In genomic region chr3:33061782-33062181, GRCh38 we compare ENCODE assay signal across 12 cellular contexts. TPM values are rescaled to one million over a fixed set of nuclear protein-coding genes. Genes with fewer than 3 reads are reported as not detected.
DNase-seq lines count a peak whose midpoint lies in the region; ATAC-seq and TF ChIP-seq lines count a peak whose summit lies in the region.
"Had no signal": no experiment of that assay in that cellular context is flagged by ENCODE, and none has a peak within 500 bp of the region (broad histone marks: within the 10 kb centered on the region; RNA-seq: fewer than 3 reads in every experiment).

No MANE protein-coding gene starts in this region.

- no peaks in the 10 kb centered on the region for H3K9me3 ChIP-seq in skeletal muscle satellite cell (replicated peaks; ENCODE audit: low read length)
- H3K9me3 ChIP-seq: psoas muscle had no signal

- H3K9me3 Mint-ChIP-seq in T-cell, result no peaks in the 10 kb centered on the region

- H3K4me2 ChIP-seq in skeletal muscle satellite cell (ENCODE audit: low read length), result no peak overlapping the region

- POLR2A ChIA-PET in T-cell (lab: Charles Lee), result interaction anchor here in 1 of 2 donors (0.6 kb wide), 1 partner anchor 17 kb away, joined by 3 read pairs; no protein-coding TSS in a partner anchor

- peaks cover 43% of the 10 kb centered on the region for H3K36me3 ChIP-seq in skeletal muscle satellite cell (ENCODE audit: insufficient read depth, low read length)

- DNase-seq in T-cell (peak in 4 of 34 experiments; percentile 6 to 32 (median 24)), DMS53 (lab: John Stamatoyannopoulos, UW) (no peak), SIG-M5 (lab: John Stamatoyannopoulos, UW) (no peak)
- peak; percentile 49 for DNase-seq in central memory CD4-positive, alpha-beta T cell
- DNase-seq: head of caudate nucleus, psoas muscle, substantia nigra had no signal

- H3K27me3 ChIP-seq in skeletal muscle satellite cell (ENCODE audit: control insufficient read depth, insufficient read depth, low read length), result no peaks in the 10 kb centered on the region

- peaks cover 11% of the 10 kb centered on the region for H3K4me1 ChIP-seq in skeletal muscle satellite cell (ENCODE audit: control insufficient read depth, insufficient read depth, low read length)
- H3K4me1 ChIP-seq: psoas muscle had no signal

- H3K36me3 Mint-ChIP-seq in T-cell, result peaks cover 46% of the 10 kb centered on the region

- peak overlapping the region; percentile 98 to 99 for H3K27ac Mint-ChIP-seq in T-cell

- no peak overlapping the region for H3K4me3 ChIP-seq in skeletal muscle satellite cell (ENCODE audit: low read length)
- H3K4me3 ChIP-seq: psoas muscle had no signal

- no peaks in the 10 kb centered on the region for H3K27me3 Mint-ChIP-seq in T-cell

- CTCF ChIA-PET in T-cell (lab: Charles Lee), result interaction anchor here (0.6 to 3.4 kb wide), 5 partner anchors 13 to 88 kb away, joined by 3 to 19 read pairs (median 4); no protein-coding TSS in a partner anchor

- no peak for TF ChIP-seq POLR2A in GM18505 (IDR thresholded peaks at IDR 0.05; ENCODE audit: borderline replicate concordance, extremely low read depth, insufficient read depth, insufficient read length)

- peak overlapping the region; percentile 33 for H3K9ac ChIP-seq in skeletal muscle satellite cell (ENCODE audit: low read depth, low read length)

- peak; percentile 34 for ATAC-seq in GM18505 (IDR thresholded peaks at IDR 0.05; ENCODE audit: unreplicated experiment)
- peak; percentile 51 to 73 (median 69) for ATAC-seq in T-cell (replicated peaks in 1 of 4)
- no peak for ATAC-seq in GM19455 (IDR thresholded peaks at IDR 0.05; ENCODE audit: unreplicated experiment)
- no peak for ATAC-seq in HG02938 (IDR thresholded peaks at IDR 0.05; ENCODE audit: unreplicated experiment)
- ATAC-seq: HCT116, psoas muscle had no signal

- H3K4me3 Mint-ChIP-seq in T-cell, result peak overlapping the region; percentile 62 to 77 (median 62)

- H3K4me1 Mint-ChIP-seq in T-cell, result peaks cover 72 to 87% (median 73%) of the 10 kb centered on the region in 3 donors

RNA-seq across cellular contexts. Expression of gene GLB1, which starts 35.2 kb away (rescaled TPM):
- 10 to 100 TPM; 28.2 to 46.2 (median 31.3) TPM for total RNA-seq in T-cell
- 41.1 and 41.3 TPM in 2 replicates for total RNA-seq in skeletal muscle satellite cell (2012; rRNA removed)

RNA-seq across cellular contexts. Expression of gene TMPPE, which starts 35.2 kb away (rescaled TPM):
- total RNA-seq in T-cell, result 10 to 100 TPM in 2 of 5 donors, 1 to 10 TPM in 3; 8.0 to 11.2 (median 9.8) TPM
- total RNA-seq in skeletal muscle satellite cell (2012; rRNA removed), result 3.3 and 4.2 TPM in 2 replicates

RNA-seq across cellular contexts. Expression of gene CRTAP, which starts 52.0 kb away (rescaled TPM):
- total RNA-seq in T-cell, result 10 to 100 TPM; 27.8 to 65.7 (median 52.4) TPM
- 169 and 234 TPM in 2 replicates for total RNA-seq in skeletal muscle satellite cell (2012; rRNA removed)

Comparison
In these comparisons a context has a peak if more than half of its experiments do, and no peak if none do; other contexts are left out.
1. ATAC-seq: peak in GM18505 (single experiment) and T-cell (4 of 4); none in GM19455 (single experiment) and HG02938 (single experiment).